ENCODE assay signal across 17 cellular contexts in the genomic region with DNA sequence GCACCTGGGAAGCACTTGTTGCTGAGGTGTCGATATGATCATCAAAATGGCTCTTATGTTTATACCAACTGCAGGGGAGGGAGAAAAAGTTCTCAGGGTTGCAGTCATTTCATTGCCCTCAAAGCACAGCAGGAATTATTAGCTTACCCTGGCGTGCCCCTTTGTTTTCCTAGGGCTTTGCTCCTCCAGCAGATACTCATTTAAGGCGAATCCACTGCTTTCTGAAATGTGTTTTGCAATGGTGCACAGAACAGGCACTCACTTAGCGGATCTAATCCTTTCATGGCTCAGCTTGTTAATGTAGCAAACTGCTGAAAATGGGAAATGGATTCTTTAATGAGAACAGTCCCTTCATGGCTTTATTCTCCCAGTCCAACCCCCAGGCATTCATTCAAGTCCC.
"Had no signal": no experiment of that assay in that cellular context is flagged by ENCODE, and none has a peak within 500 bp of the region (broad histone marks: within the 10 kb centered on the region; RNA-seq: fewer than 3 reads in every experiment).

No MANE protein-coding gene starts in this region.

- ATAC-seq: activated naive CD4-positive, alpha-beta T cell treated with anti-CD3 and anti-CD28 coated beads, Interleukin-2, amount 50 U/mL, for 72 hours; gastroesophageal sphincter; left ventricle myocardium superior; pancreas had no signal

- DNase-seq: activated B cell treated with CpG ODN at 0.5 μM for 24 hours; activated CD4-positive, alpha-beta T cell treated with anti-CD3 and anti-CD28 coated beads, Interleukin-2, amount 50 U/mL, for 1 hour; activated effector memory CD4-positive, alpha-beta T cell treated with anti-CD3 and anti-CD28 coated beads, Interleukin-2, amount 50 U/mL, for 16 hours; amygdala; cortex of kidney; effector CD8-positive, alpha-beta T cell; left ventricle myocardium superior; pancreas; stimulated activated CD4-positive, alpha-beta T cell treated with anti-CD3 and anti-CD28 coated beads, Interleukin-4, amount 100 ng/mL, for 1 hour; stimulated activated CD8-positive, alpha-beta memory T cell treated with anti-CD3 and anti-CD28 coated beads, Interleukin-4, amount 100 ng/mL, for 48 hours; testis had no signal

- H3K27ac Mint-ChIP-seq: activated B cell treated with CpG ODN at 0.5 μM for 24 hours; activated naive CD4-positive, alpha-beta T cell treated with anti-CD3 and anti-CD28 coated beads, Interleukin-2, amount 50 U/mL, for 72 hours; brain; stimulated activated naive CD8-positive, alpha-beta T cell treated with anti-CD3 and anti-CD28 coated beads, Interleukin-15, Interleukin-2, amounts not matched to agents 100 ng/mL and 50 ng/mL, for 24 hours had no signal

- H3K36me3 Mint-ChIP-seq: activated naive CD4-positive, alpha-beta T cell treated with anti-CD3 and anti-CD28 coated beads, Interleukin-2, amount 50 U/mL, for 72 hours; brain had no signal

- H3K9me3 Mint-ChIP-seq: activated B cell treated with CpG ODN at 0.5 μM for 24 hours; activated naive CD4-positive, alpha-beta T cell treated with anti-CD3 and anti-CD28 coated beads, Interleukin-2, amount 50 U/mL, for 72 hours; central memory CD8-positive, alpha-beta T cell; neural crest cell; stimulated activated naive CD8-positive, alpha-beta T cell treated with anti-CD3 and anti-CD28 coated beads, Interleukin-15, Interleukin-2, amounts not matched to agents 100 ng/mL and 50 ng/mL, for 24 hours had no signal

- H3K4me1 Mint-ChIP-seq: activated B cell treated with CpG ODN at 0.5 μM for 24 hours; central memory CD8-positive, alpha-beta T cell had no signal

- H3K4me3 Mint-ChIP-seq: activated B cell treated with CpG ODN at 0.5 μM for 24 hours; central memory CD8-positive, alpha-beta T cell; neural crest cell; stimulated activated naive CD8-positive, alpha-beta T cell treated with anti-CD3 and anti-CD28 coated beads, Interleukin-15, Interleukin-2, amounts not matched to agents 100 ng/mL and 50 ng/mL, for 24 hours had no signal
